ENCODE assay signal across 17 cellular contexts in the genomic region with DNA sequence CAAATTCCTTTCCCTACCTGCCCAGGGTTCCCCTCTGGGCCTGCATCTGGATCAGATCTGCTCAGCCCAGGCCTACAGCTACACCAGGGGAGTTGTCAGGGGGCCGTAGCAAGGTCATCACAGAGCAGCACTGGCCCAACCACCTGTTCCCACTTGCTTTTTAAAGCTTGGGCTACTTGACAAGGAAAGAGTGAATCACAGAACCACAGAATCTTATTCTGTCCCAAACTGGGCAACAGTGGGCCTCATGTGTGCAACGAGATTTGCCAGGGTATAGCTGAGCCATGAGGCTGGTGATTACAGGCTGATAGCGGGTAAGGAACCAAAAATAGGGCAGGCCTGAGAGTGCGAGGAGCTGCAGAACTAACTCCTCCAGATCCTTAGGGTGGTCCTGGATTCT.
DNase-seq lines count a peak whose midpoint lies in the region; ATAC-seq, FAIRE-seq and TF ChIP-seq lines count a peak whose summit lies in the region.
"Had no signal": no experiment of that assay in that cellular context is flagged by ENCODE, and none has a peak within 500 bp of the region (broad histone marks: within the 10 kb centered on the region; RNA-seq: fewer than 3 reads in every experiment).

No MANE protein-coding gene starts in this region.

- H3K27ac ChIP-seq in SK-N-MC (peak overlapping the region; percentile 77), esophagus squamous epithelium (peak overlapping the region in 3 of 4 donors; percentile 44 to 81 (median 47)), skeletal muscle tissue (ENCODE audit: low read depth, low read length) (peak overlapping the region; percentile 57)
- H3K27ac ChIP-seq: hepatocyte had no signal

- H3K9me3 ChIP-seq in SK-N-MC (ENCODE audit: low read depth, low read length) (no peaks in the 10 kb centered on the region), esophagus squamous epithelium (peaks cover 0 to 6% (median 0%) of the 10 kb centered on the region in 3 donors), skeletal muscle tissue (ENCODE audit: control insufficient read depth in 3 of 3, low read length in 3 of 3) (peaks cover 0 to 5% (median under 1%) of the 10 kb centered on the region in 3 donors)

- peaks cover 1% of the 10 kb centered on the region; the same call in 1 of the 2 replicates for H3K36me3 Mint-ChIP-seq in WTC11
- H3K36me3 Mint-ChIP-seq: IgD-negative memory B cell had no signal

- H3K36me3 ChIP-seq in SK-N-MC (ENCODE audit: insufficient read depth, low read length) (no peaks in the 10 kb centered on the region), esophagus squamous epithelium (no peaks in the 10 kb centered on the region), skeletal muscle tissue (ENCODE audit: control insufficient read depth in 3 of 3, insufficient read depth in 3 of 3, low read length in 3 of 3) (no peaks in the 10 kb centered on the region)

- H3K9me3 Mint-ChIP-seq in WTC11, result peaks cover 10% of the 10 kb centered on the region; the same call in 1 of the 2 replicates

- 70 to 82% methylated on average over 2 to 3 of the region's 4 CpGs for WGBS in esophagus squamous epithelium, 2 donors

- H3K4me1 Mint-ChIP-seq in WTC11, result peaks cover 15% of the 10 kb centered on the region
- H3K4me1 Mint-ChIP-seq: IgD-negative memory B cell had no signal

- no peaks in the 10 kb centered on the region for H3K27me3 Mint-ChIP-seq in WTC11 (ENCODE audit: low read depth)

- no peak overlapping the region for H3K4me3 Mint-ChIP-seq in WTC11
- H3K4me3 Mint-ChIP-seq: IgD-negative memory B cell had no signal

- no peak overlapping the region for H3K4me3 ChIP-seq in AG10803 (ENCODE audit: low read length)
- no peak overlapping the region for H3K4me3 ChIP-seq in SK-N-MC
- no peak overlapping the region for H3K4me3 ChIP-seq in esophagus squamous epithelium
- H3K4me3 ChIP-seq in skeletal muscle tissue (ENCODE audit: low read length in 3 of 3), result no peak overlapping the region
- H3K4me3 ChIP-seq: hepatocyte had no signal

- H3K9ac ChIP-seq in SK-N-MC (ENCODE audit: insufficient read length) (peak overlapping the region; percentile 42), skeletal muscle tissue (ENCODE audit: low read depth in 1 of 3, low read length in 3 of 3) (no peak overlapping the region)

- ATAC-seq in WTC11, result no peak
- ATAC-seq: left lobe of liver had no signal

- TF ChIP-seq CTCF in AG10803 (conservative IDR thresholded peaks at IDR 0.05; ENCODE audit: low read length) (no peak), esophagus squamous epithelium (IDR thresholded peaks at IDR 0.05) (no peak), WTC11 (IDR thresholded peaks at IDR 0.05) (no peak)

- no peak for FAIRE-seq in HTR-8/SVneo (lab: Jason Lieb, UNC)
- FAIRE-seq: D721Med, endothelial cell of umbilical vein had no signal

- intact Hi-C loops in esophagus squamous epithelium (cut with DNase I), result no loop called here

- H3K4me1 ChIP-seq in esophagus squamous epithelium (peaks cover 0 to 18% (median 6%) of the 10 kb centered on the region in 3 donors), skeletal muscle tissue (ENCODE audit: control insufficient read depth in 3 of 3, insufficient read depth in 3 of 3, low read length in 3 of 3) (peaks cover 12 to 24% (median 13%) of the 10 kb centered on the region in 3 donors)

- peak; percentile 64 for DNase-seq in AG10803 (ENCODE audit: low read depth)
- no peak for DNase-seq in SK-N-MC (ENCODE audit: low read depth, low spot score)
- DNase-seq in esophagus squamous epithelium (lab: John Stamatoyannopoulos, UW), result no peak
- no peak for DNase-seq in NCI-H146 (lab: John Stamatoyannopoulos, UW)
- DNase-seq in HTR-8/SVneo (ENCODE audit: insufficient read length, low spot score), result no peak
- DNase-seq in hypothalamus (lab: John Stamatoyannopoulos, UW), result no peak
- DNase-seq in WTC11 (ENCODE audit: low spot score), result no peak
- DNase-seq: activated gamma-delta T cell; caudate nucleus; NCI-H1105; stimulated activated CD4-positive, alpha-beta T cell treated with anti-CD3 and anti-CD28 coated beads, Interleukin-1b, Interleukin-23, amount 100 ng/mL, for 48 hours had no signal

- TF ChIP-seq POLR2A in esophagus squamous epithelium (IDR thresholded peaks at IDR 0.05), result no peak

- CTCF ChIA-PET in WTC11 (lab: Charles Lee), result no interaction called here

- POLR2A ChIA-PET in WTC11 (lab: Charles Lee), result no interaction called here

- no peaks in the 10 kb centered on the region for H3K27me3 ChIP-seq in esophagus squamous epithelium
- no peaks in the 10 kb centered on the region for H3K27me3 ChIP-seq in skeletal muscle tissue (ENCODE audit: control insufficient read depth in 3 of 3, insufficient read depth in 3 of 3, low read length in 3 of 3)
- H3K27me3 ChIP-seq: hepatocyte had no signal

- no peak overlapping the region for H3K27ac Mint-ChIP-seq in WTC11
- H3K27ac Mint-ChIP-seq: IgD-negative memory B cell had no signal

TF ChIP-seq in WTC11, 78 proteins besides CTCF, POLR2A, EP300 and RAD21:
- no peak for TF ChIP-seq ETV6 (CRISPR knock-in tag; IDR thresholded peaks at IDR 0.05)
- no peak for TF ChIP-seq TEAD1 (CRISPR knock-in tag; IDR thresholded peaks at IDR 0.05)
- no peak for TF ChIP-seq JUN (CRISPR knock-in tag; IDR thresholded peaks at IDR 0.05)
- no peak for TF ChIP-seq MXD4 (CRISPR knock-in tag; IDR thresholded peaks at IDR 0.05; ENCODE audit: borderline replicate concordance)
- no peak for TF ChIP-seq FOXK1 (CRISPR knock-in tag; IDR thresholded peaks at IDR 0.05)
- TF ChIP-seq ZBTB21 (CRISPR knock-in tag; IDR thresholded peaks at IDR 0.05; ENCODE audit: borderline replicate concordance), result no peak
- TF ChIP-seq, protein P1, sequence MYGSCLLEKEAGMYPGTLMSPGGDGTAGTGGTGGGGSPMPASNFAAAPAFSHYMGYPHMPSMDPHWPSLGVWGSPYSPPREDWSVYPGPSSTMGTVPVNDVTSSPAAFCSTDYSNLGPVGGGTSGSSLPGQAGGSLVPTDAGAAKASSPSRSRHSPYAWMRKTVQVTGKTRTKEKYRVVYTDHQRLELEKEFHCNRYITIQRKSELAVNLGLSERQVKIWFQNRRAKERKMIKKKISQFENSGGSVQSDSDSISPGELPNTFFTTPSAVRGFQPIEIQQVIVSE (CRISPR knock-in tag; IDR thresholded peaks at IDR 0.05; ENCODE audit: borderline replicate concordance), result no peak
- no peak for TF ChIP-seq SP1 (CRISPR knock-in tag; conservative IDR thresholded peaks at IDR 0.05)
- TF ChIP-seq, protein P2, sequence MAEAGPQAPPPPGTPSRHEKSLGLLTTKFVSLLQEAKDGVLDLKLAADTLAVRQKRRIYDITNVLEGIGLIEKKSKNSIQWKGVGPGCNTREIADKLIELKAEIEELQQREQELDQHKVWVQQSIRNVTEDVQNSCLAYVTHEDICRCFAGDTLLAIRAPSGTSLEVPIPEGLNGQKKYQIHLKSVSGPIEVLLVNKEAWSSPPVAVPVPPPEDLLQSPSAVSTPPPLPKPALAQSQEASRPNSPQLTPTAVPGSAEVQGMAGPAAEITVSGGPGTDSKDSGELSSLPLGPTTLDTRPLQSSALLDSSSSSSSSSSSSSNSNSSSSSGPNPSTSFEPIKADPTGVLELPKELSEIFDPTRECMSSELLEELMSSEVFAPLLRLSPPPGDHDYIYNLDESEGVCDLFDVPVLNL (CRISPR knock-in tag; IDR thresholded peaks at IDR 0.05; ENCODE audit: borderline replicate concordance, low read depth), result no peak
- no peak for TF ChIP-seq RORB (CRISPR knock-in tag; IDR thresholded peaks at IDR 0.05)
- no peak for TF ChIP-seq NFE2L1 (CRISPR knock-in tag; IDR thresholded peaks at IDR 0.05)
- TF ChIP-seq NFATC4 (CRISPR knock-in tag; IDR thresholded peaks at IDR 0.05), result no peak
- no peak for TF ChIP-seq GABPB1 (CRISPR knock-in tag; IDR thresholded peaks at IDR 0.05)
- TF ChIP-seq ZNF671 (CRISPR knock-in tag; IDR thresholded peaks at IDR 0.05), result no peak
- TF ChIP-seq, protein P3, sequence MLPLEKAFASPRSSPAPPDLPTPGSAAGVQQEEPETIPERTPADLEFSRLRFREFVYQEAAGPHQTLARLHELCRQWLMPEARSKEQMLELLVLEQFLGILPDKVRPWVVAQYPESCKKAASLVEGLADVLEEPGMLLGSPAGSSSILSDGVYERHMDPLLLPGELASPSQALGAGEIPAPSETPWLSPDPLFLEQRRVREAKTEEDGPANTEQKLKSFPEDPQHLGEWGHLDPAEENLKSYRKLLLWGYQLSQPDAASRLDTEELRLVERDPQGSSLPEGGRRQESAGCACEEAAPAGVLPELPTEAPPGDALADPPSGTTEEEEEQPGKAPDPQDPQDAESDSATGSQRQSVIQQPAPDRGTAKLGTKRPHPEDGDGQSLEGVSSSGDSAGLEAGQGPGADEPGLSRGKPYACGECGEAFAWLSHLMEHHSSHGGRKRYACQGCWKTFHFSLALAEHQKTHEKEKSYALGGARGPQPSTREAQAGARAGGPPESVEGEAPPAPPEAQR (CRISPR knock-in tag; IDR thresholded peaks at IDR 0.05), result no peak
- no peak for TF ChIP-seq ESRRA (CRISPR knock-in tag; IDR thresholded peaks at IDR 0.05; ENCODE audit: borderline replicate concordance)
- TF ChIP-seq ZNF121 (CRISPR knock-in tag; IDR thresholded peaks at IDR 0.05), result no peak
